9 cellular contexts compared by ENCODE assay signal in genomic region chr1:42934111-42934510, GRCh38. TPM values are rescaled to one million over a fixed set of nuclear protein-coding genes. Genes with fewer than 3 reads are reported as not detected.
DNase-seq lines count a peak whose midpoint lies in the region; ATAC-seq lines count a peak whose summit lies in the region.
"Had no signal": no experiment of that assay in that cellular context is flagged by ENCODE, and none has a peak within 500 bp of the region (broad histone marks: within the 10 kb centered on the region; RNA-seq: fewer than 3 reads in every experiment).

No MANE protein-coding gene starts in this region.

- H3K4me3 ChIP-seq in CD4-positive, CD25-positive, alpha-beta regulatory T cell (ENCODE audit: low read depth, low read length): peak overlapping the region; percentile 40
- H3K4me3 ChIP-seq: MG63 had no signal

- DNase-seq in CD4-positive, CD25-positive, alpha-beta regulatory T cell: no peak
- DNase-seq in HK-2 (ENCODE audit: unreplicated experiment) (peak; percentile 10), NCI-H1694 treated with DMSO at 0.1 percent for 48 hours (lab: John Stamatoyannopoulos, UW) (no peak), Ammon's horn (ENCODE audit: low spot score) (no peak), iPS-NIHi7 (ENCODE audit: extremely low spot score) (no peak), foreskin melanocyte (no peak)
- no peak for DNase-seq in activated naive CD8-positive, alpha-beta T cell treated with anti-CD3 and anti-CD28 coated beads, Interleukin-2, amount 10 ng/mL, durations not matched to agents 7 days and 5 days
- no peak for DNase-seq in natural killer cell treated with Interleukin-12 subunit alpha and Interleukin-12 subunit beta and Interleukin-15 and Interleukin-18, amount 100 ng/mL, for 72 hours (ENCODE audit: low spot score)
- DNase-seq: MG63 had no signal

- H3K4me1 ChIP-seq in CD4-positive, CD25-positive, alpha-beta regulatory T cell (ENCODE audit: control insufficient read depth, insufficient read depth, low read length, poor library complexity, severe bottlenecking): peaks cover 90% of the 10 kb centered on the region

- peak overlapping the region; percentile 91 for H3K27ac ChIP-seq in CD4-positive, CD25-positive, alpha-beta regulatory T cell (ENCODE audit: insufficient read depth, low read length, poor library complexity, severe bottlenecking)

- peaks cover 25% of the 10 kb centered on the region for H3K36me3 ChIP-seq in CD4-positive, CD25-positive, alpha-beta regulatory T cell (ENCODE audit: control insufficient read depth, insufficient read depth, low read length)

- peak overlapping the region; percentile 92 to 98 (median 96) for H3K27ac Mint-ChIP-seq in CD4-positive, CD25-positive, alpha-beta regulatory T cell
- H3K27ac Mint-ChIP-seq in activated naive CD8-positive, alpha-beta T cell treated with anti-CD3 and anti-CD28 coated beads, Interleukin-2, amount 10 ng/mL, durations not matched to agents 7 days and 5 days: peak overlapping the region; percentile 98
- peak overlapping the region; percentile 92 to 93 for H3K27ac Mint-ChIP-seq in natural killer cell treated with Interleukin-12 subunit alpha and Interleukin-12 subunit beta and Interleukin-15 and Interleukin-18, amount 100 ng/mL, for 72 hours

- H3K9me3 Mint-ChIP-seq in CD4-positive, CD25-positive, alpha-beta regulatory T cell: no peaks in the 10 kb centered on the region
- no peaks in the 10 kb centered on the region for H3K9me3 Mint-ChIP-seq in activated naive CD8-positive, alpha-beta T cell treated with anti-CD3 and anti-CD28 coated beads, Interleukin-2, amount 10 ng/mL, durations not matched to agents 7 days and 5 days
- H3K9me3 Mint-ChIP-seq in natural killer cell treated with Interleukin-12 subunit alpha and Interleukin-12 subunit beta and Interleukin-15 and Interleukin-18, amount 100 ng/mL, for 72 hours: no peaks in the 10 kb centered on the region

- POLR2A ChIA-PET in activated naive CD8-positive, alpha-beta T cell treated with anti-CD3 and anti-CD28 coated beads, Interleukin-2, amount 10 ng/mL, durations not matched to agents 7 days and 5 days (lab: Charles Lee): interaction anchor here (0.9 to 5.2 kb wide), 4 partner anchors 9 to 26 kb away, joined by 3 to 35 read pairs (median 7); no protein-coding TSS in a partner anchor

- H3K27me3 ChIP-seq in CD4-positive, CD25-positive, alpha-beta regulatory T cell (ENCODE audit: control insufficient read depth, insufficient read depth, low read length): no peaks in the 10 kb centered on the region
- H3K27me3 ChIP-seq: MG63 had no signal

- no peaks in the 10 kb centered on the region for H3K9me3 ChIP-seq in CD4-positive, CD25-positive, alpha-beta regulatory T cell (ENCODE audit: control insufficient read depth in 2 of 2, low read length in 2 of 2)
- H3K9me3 ChIP-seq: MG63 had no signal

- H3K27me3 Mint-ChIP-seq in CD4-positive, CD25-positive, alpha-beta regulatory T cell: no peaks in the 10 kb centered on the region
- H3K27me3 Mint-ChIP-seq in activated naive CD8-positive, alpha-beta T cell treated with anti-CD3 and anti-CD28 coated beads, Interleukin-2, amount 10 ng/mL, durations not matched to agents 7 days and 5 days: no peaks in the 10 kb centered on the region
- no peaks in the 10 kb centered on the region for H3K27me3 Mint-ChIP-seq in natural killer cell treated with Interleukin-12 subunit alpha and Interleukin-12 subunit beta and Interleukin-15 and Interleukin-18, amount 100 ng/mL, for 72 hours

- no peak for ATAC-seq in CD4-positive, CD25-positive, alpha-beta regulatory T cell (ENCODE audit: low read depth in 2 of 2)
- no peak for ATAC-seq in activated naive CD8-positive, alpha-beta T cell treated with anti-CD3 and anti-CD28 coated beads, Interleukin-2, amount 10 ng/mL, durations not matched to agents 7 days and 5 days (ENCODE audit: low read depth)
- ATAC-seq in natural killer cell treated with Interleukin-12 subunit alpha and Interleukin-12 subunit beta and Interleukin-15 and Interleukin-18, amount 100 ng/mL, for 72 hours: no peak

- H3K4me3 Mint-ChIP-seq in CD4-positive, CD25-positive, alpha-beta regulatory T cell: peak overlapping the region in 3 of 4 donors; percentile 43 to 86 (median 55)
- H3K4me3 Mint-ChIP-seq in activated naive CD8-positive, alpha-beta T cell treated with anti-CD3 and anti-CD28 coated beads, Interleukin-2, amount 10 ng/mL, durations not matched to agents 7 days and 5 days: peak overlapping the region; percentile 5
- H3K4me3 Mint-ChIP-seq in natural killer cell treated with Interleukin-12 subunit alpha and Interleukin-12 subunit beta and Interleukin-15 and Interleukin-18, amount 100 ng/mL, for 72 hours: peak overlapping the region; percentile 78

- peaks cover 6 to 97% (median 74%) of the 10 kb centered on the region in 4 donors for H3K4me1 Mint-ChIP-seq in CD4-positive, CD25-positive, alpha-beta regulatory T cell
- peaks cover 83% of the 10 kb centered on the region for H3K4me1 Mint-ChIP-seq in activated naive CD8-positive, alpha-beta T cell treated with anti-CD3 and anti-CD28 coated beads, Interleukin-2, amount 10 ng/mL, durations not matched to agents 7 days and 5 days
- peaks cover 91 to 95% of the 10 kb centered on the region in 2 donors for H3K4me1 Mint-ChIP-seq in natural killer cell treated with Interleukin-12 subunit alpha and Interleukin-12 subunit beta and Interleukin-15 and Interleukin-18, amount 100 ng/mL, for 72 hours (ENCODE audit: low read depth in 2 of 2)

- peaks cover 37% of the 10 kb centered on the region for H3K36me3 Mint-ChIP-seq in CD4-positive, CD25-positive, alpha-beta regulatory T cell
- peaks cover 35% of the 10 kb centered on the region for H3K36me3 Mint-ChIP-seq in activated naive CD8-positive, alpha-beta T cell treated with anti-CD3 and anti-CD28 coated beads, Interleukin-2, amount 10 ng/mL, durations not matched to agents 7 days and 5 days
- peaks cover 16% of the 10 kb centered on the region for H3K36me3 Mint-ChIP-seq in natural killer cell treated with Interleukin-12 subunit alpha and Interleukin-12 subunit beta and Interleukin-15 and Interleukin-18, amount 100 ng/mL, for 72 hours

RNA-seq across cellular contexts. Expression of gene SLC2A1, which starts 24.6 kb away (rescaled TPM):
- total RNA-seq in CD4-positive, CD25-positive, alpha-beta regulatory T cell: 60.2 TPM
- 10 to 100 TPM; 22.0 to 25.5 (median 23.6) TPM for polyA plus RNA-seq in CD4-positive, CD25-positive, alpha-beta regulatory T cell
- total RNA-seq in activated naive CD8-positive, alpha-beta T cell treated with anti-CD3 and anti-CD28 coated beads, Interleukin-2, amount 10 ng/mL, durations not matched to agents 7 days and 5 days: 10 to 100 TPM; 80.8 to 82.3 TPM
- total RNA-seq in natural killer cell treated with Interleukin-12 subunit alpha and Interleukin-12 subunit beta and Interleukin-15 and Interleukin-18, amount 100 ng/mL, for 72 hours: 100 to 1,000 TPM; 105 to 131 TPM

Comparison
In these comparisons a context has a peak if more than half of its experiments do, and no peak if none do; other contexts are left out.
1. H3K4me3 Mint-ChIP-seq: peak in every context shown above with its lines; median percentile 78 in natural killer cell treated with Interleukin-12 subunit alpha and Interleukin-12 subunit beta and Interleukin-15 and Interleukin-18, amount 100 ng/mL, for 72 hours; 55 in CD4-positive, CD25-positive, alpha-beta regulatory T cell; 5 in activated naive CD8-positive, alpha-beta T cell treated with anti-CD3 and anti-CD28 coated beads, Interleukin-2, amount 10 ng/mL, durations not matched to agents 7 days and 5 days.